39 cellular contexts compared by ENCODE assay signal in the genomic region with DNA sequence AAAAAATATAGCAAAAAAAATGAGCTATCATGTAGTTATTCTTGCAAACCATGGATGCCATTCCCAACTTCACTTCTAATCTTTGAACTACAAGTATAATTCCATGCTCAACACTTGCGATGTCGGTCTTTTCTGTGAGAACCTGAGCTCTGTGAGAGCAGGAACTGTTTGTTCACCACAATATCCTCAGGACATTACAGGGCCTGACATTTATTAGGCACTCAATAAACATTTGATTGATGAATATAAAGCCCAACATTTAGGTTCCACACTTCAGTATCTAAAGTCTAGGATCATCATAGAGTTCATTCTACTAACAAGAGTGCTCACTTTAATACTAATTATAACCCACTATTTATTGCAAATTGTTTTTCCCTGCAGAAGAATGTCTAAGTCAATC.
"Had no signal": no experiment of that assay in that cellular context is flagged by ENCODE, and none has a peak within 500 bp of the region (broad histone marks: within the 10 kb centered on the region; RNA-seq: fewer than 3 reads in every experiment).

No MANE protein-coding gene starts in this region.

- FAIRE-seq: bronchial epithelial cell had no signal

- DNase-seq: activated CD4-positive, alpha-beta memory T cell treated with anti-CD3 and anti-CD28 coated beads, Interleukin-2, amount 10 ng/mL, durations not matched to agents 7 days and 5 days; activated CD4-positive, alpha-beta T cell treated with anti-CD3 and anti-CD28 coated beads for 1 hour; activated CD4-positive, alpha-beta T cell treated with anti-CD3 and anti-CD28 coated beads for 36 hours; activated CD4-positive, alpha-beta T cell treated with anti-CD3 and anti-CD28 coated beads for 48 hours; activated CD4-positive, alpha-beta T cell treated with anti-CD3 and anti-CD28 coated beads, Interleukin-2, amount 10 ng/mL, durations not matched to agents 7 days and 5 days; activated CD4-positive, alpha-beta T cell treated with anti-CD3 and anti-CD28 coated beads, Interleukin-2, amount 50 U/mL, for 48 hours; activated CD4-positive, CD25-positive, alpha-beta regulatory T cell; activated CD8-positive, alpha-beta memory T cell treated with anti-CD3 and anti-CD28 coated beads for 24 hours; activated CD8-positive, alpha-beta memory T cell treated with anti-CD3 and anti-CD28 coated beads, Interleukin-2, amount 10 ng/mL, durations not matched to agents 7 days and 5 days; activated CD8-positive, alpha-beta memory T cell treated with anti-CD3 and anti-CD28 coated beads, Interleukin-2, amount 50 U/mL, for 48 hours; activated CD8-positive, alpha-beta T cell treated with anti-CD3 and anti-CD28 coated beads, Interleukin-2, amount 10 ng/mL, durations not matched to agents 7 days and 5 days; activated effector memory CD4-positive, alpha-beta T cell treated with Interleukin-2 at 50 U/mL for 16 hours; activated gamma-delta T cell; activated naive CD4-positive, alpha-beta T cell treated with anti-CD3 and anti-CD28 coated beads, Interleukin-2, amount 10 ng/mL, durations not matched to agents 7 days and 5 days; activated naive CD4-positive, alpha-beta T cell treated with Interleukin-2 at 50 U/mL for 16 hours; activated naive CD8-positive, alpha-beta T cell treated with anti-CD3 and anti-CD28 coated beads, Interleukin-2, amount 10 ng/mL, durations not matched to agents 7 days and 5 days; activated naive CD8-positive, alpha-beta T cell treated with anti-CD3 and anti-CD28 coated beads, Interleukin-2, amount 50 U/mL, for 24 hours; activated T-cell treated with anti-CD3 and anti-CD28 coated beads, Interleukin-2, amount 50 U/mL, for 24 hours; activated T-cell treated with anti-CD3 and anti-CD28 coated beads, Interleukin-2, amount 50 U/mL, for 48 hours; amygdala; anterior cingulate cortex; caudate nucleus; cerebellar nuclear complex; T-helper 1 cell; T-helper 2 cell; T-helper 9 cell; WERI-Rb-1 had no signal

- H3K27ac ChIP-seq: ascending aorta, cardiac muscle cell, WERI-Rb-1 had no signal

- H3K36me3 Mint-ChIP-seq: activated CD8-positive, alpha-beta memory T cell treated with anti-CD3 and anti-CD28 coated beads, Interleukin-2, amount 10 ng/mL, durations not matched to agents 7 days and 5 days; activated naive CD4-positive, alpha-beta T cell treated with anti-CD3 and anti-CD28 coated beads, Interleukin-2, amount 10 ng/mL, durations not matched to agents 7 days and 5 days; activated naive CD4-positive, alpha-beta T cell treated with anti-CD3 and anti-CD28 coated beads, Interleukin-2, amount 50 U/mL, for 24 hours; activated naive CD8-positive, alpha-beta T cell; activated naive CD8-positive, alpha-beta T cell treated with anti-CD3 and anti-CD28 coated beads, Interleukin-2, amount 10 ng/mL, durations not matched to agents 7 days and 5 days; brain; WTC11 had no signal

- H3K4me1 ChIP-seq: ascending aorta had no signal

- ATAC-seq: activated CD4-positive, alpha-beta T cell treated with anti-CD3 and anti-CD28 coated beads for 36 hours; activated CD4-positive, CD25-positive, alpha-beta regulatory T cell treated with anti-CD3 and anti-CD28 coated beads, Interleukin-2, amount 50 U/mL, for 24 hours; activated CD8-positive, alpha-beta memory T cell treated with anti-CD3 and anti-CD28 coated beads, Interleukin-2, amount 10 ng/mL, durations not matched to agents 7 days and 5 days; activated CD8-positive, alpha-beta T cell treated with anti-CD3 and anti-CD28 coated beads, Interleukin-2, amount 10 ng/mL, durations not matched to agents 7 days and 5 days; activated naive CD8-positive, alpha-beta T cell treated with anti-CD3 and anti-CD28 coated beads, Interleukin-2, amount 50 U/mL, for 24 hours had no signal

- H3K27me3 Mint-ChIP-seq: central memory CD8-positive, alpha-beta T cell had no signal

- H3K4me3 ChIP-seq: ascending aorta, cardiac muscle cell had no signal

- H3K9me3 ChIP-seq: ascending aorta had no signal

- H3K27me3 ChIP-seq: ascending aorta, cardiac muscle cell had no signal

- H3K36me3 ChIP-seq: ascending aorta, cardiac muscle cell, WERI-Rb-1 had no signal

- H3K27ac Mint-ChIP-seq: activated CD4-positive, alpha-beta memory T cell treated with anti-CD3 and anti-CD28 coated beads, Interleukin-2, amount 10 ng/mL, durations not matched to agents 7 days and 5 days; activated CD4-positive, alpha-beta T cell treated with anti-CD3 and anti-CD28 coated beads for 36 hours; activated CD4-positive, alpha-beta T cell treated with anti-CD3 and anti-CD28 coated beads, Interleukin-2, amount 10 ng/mL, durations not matched to agents 7 days and 5 days; activated CD8-positive, alpha-beta memory T cell treated with anti-CD3 and anti-CD28 coated beads, Interleukin-2, amount 10 ng/mL, durations not matched to agents 7 days and 5 days; activated CD8-positive, alpha-beta T cell treated with anti-CD3 and anti-CD28 coated beads, Interleukin-2, amount 10 ng/mL, durations not matched to agents 7 days and 5 days; activated naive CD4-positive, alpha-beta T cell treated with anti-CD3 and anti-CD28 coated beads, Interleukin-2, amount 10 ng/mL, durations not matched to agents 7 days and 5 days; activated naive CD4-positive, alpha-beta T cell treated with anti-CD3 and anti-CD28 coated beads, Interleukin-2, amount 50 U/mL, for 24 hours; activated naive CD8-positive, alpha-beta T cell; activated naive CD8-positive, alpha-beta T cell treated with anti-CD3 and anti-CD28 coated beads, Interleukin-2, amount 10 ng/mL, durations not matched to agents 7 days and 5 days; activated naive CD8-positive, alpha-beta T cell treated with anti-CD3 and anti-CD28 coated beads, Interleukin-2, amount 50 U/mL, for 24 hours; activated T-cell treated with anti-CD3 and anti-CD28 coated beads, Interleukin-2, amount 50 U/mL, for 24 hours; activated T-helper 2 cell treated with anti-CD3 and anti-CD28 coated beads, Interferon-gamma antibody, Interleukin-2, Interleukin-4, amounts not matched to agents 10 μg/mL and 5 μg/mL and 100 μg/mL, durations not matched to agents 14 hours and 24 hours and 36 hours; brain; T-helper 1 cell treated with Interleukin-12 subunit alpha and Interleukin-12 subunit beta and Interleukin-4 antibody, amounts not matched to agents 30 μg/mL and 1 μg/mL, for 36 hours; T-helper 2 cell treated with Interferon-gamma antibody and Interleukin-4, amounts not matched to agents 5 μg/mL and 100 μg/mL, for 36 hours; WTC11 had no signal

- H3K4me1 Mint-ChIP-seq: activated CD4-positive, alpha-beta memory T cell treated with anti-CD3 and anti-CD28 coated beads, Interleukin-2, amount 10 ng/mL, durations not matched to agents 7 days and 5 days; activated CD4-positive, alpha-beta T cell treated with anti-CD3 and anti-CD28 coated beads for 36 hours; activated CD4-positive, alpha-beta T cell treated with anti-CD3 and anti-CD28 coated beads, Interleukin-2, amount 10 ng/mL, durations not matched to agents 7 days and 5 days; activated naive CD4-positive, alpha-beta T cell treated with anti-CD3 and anti-CD28 coated beads, Interleukin-2, amount 10 ng/mL, durations not matched to agents 7 days and 5 days; activated naive CD4-positive, alpha-beta T cell treated with anti-CD3 and anti-CD28 coated beads, Interleukin-2, amount 50 U/mL, for 24 hours; activated naive CD8-positive, alpha-beta T cell treated with anti-CD3 and anti-CD28 coated beads, Interleukin-2, amount 10 ng/mL, durations not matched to agents 7 days and 5 days; activated naive CD8-positive, alpha-beta T cell treated with anti-CD3 and anti-CD28 coated beads, Interleukin-2, amount 50 U/mL, for 24 hours; brain; central memory CD8-positive, alpha-beta T cell had no signal

- H3K9me3 Mint-ChIP-seq: activated CD4-positive, alpha-beta memory T cell treated with anti-CD3 and anti-CD28 coated beads, Interleukin-2, amount 10 ng/mL, durations not matched to agents 7 days and 5 days; activated CD4-positive, alpha-beta T cell treated with anti-CD3 and anti-CD28 coated beads, Interleukin-2, amount 10 ng/mL, durations not matched to agents 7 days and 5 days; activated naive CD4-positive, alpha-beta T cell treated with anti-CD3 and anti-CD28 coated beads, Interleukin-2, amount 10 ng/mL, durations not matched to agents 7 days and 5 days; activated naive CD4-positive, alpha-beta T cell treated with anti-CD3 and anti-CD28 coated beads, Interleukin-2, amount 50 U/mL, for 24 hours; activated naive CD8-positive, alpha-beta T cell treated with anti-CD3 and anti-CD28 coated beads, Interleukin-2, amount 10 ng/mL, durations not matched to agents 7 days and 5 days; activated naive CD8-positive, alpha-beta T cell treated with anti-CD3 and anti-CD28 coated beads, Interleukin-2, amount 50 U/mL, for 24 hours; activated T-cell treated with anti-CD3 and anti-CD28 coated beads, Interleukin-2, amount 50 U/mL, for 24 hours; activated T-helper 2 cell treated with anti-CD3 and anti-CD28 coated beads, Interferon-gamma antibody, Interleukin-2, Interleukin-4, amounts not matched to agents 10 μg/mL and 5 μg/mL and 100 μg/mL, durations not matched to agents 14 hours and 24 hours and 36 hours; brain; central memory CD8-positive, alpha-beta T cell; T-helper 1 cell treated with Interleukin-12 subunit alpha and Interleukin-12 subunit beta and Interleukin-4 antibody, amounts not matched to agents 30 μg/mL and 1 μg/mL, for 36 hours; T-helper 2 cell treated with Interferon-gamma antibody and Interleukin-4, amounts not matched to agents 5 μg/mL and 100 μg/mL, for 36 hours; WTC11 had no signal

- H3K4me3 Mint-ChIP-seq: activated CD4-positive, alpha-beta memory T cell treated with anti-CD3 and anti-CD28 coated beads, Interleukin-2, amount 10 ng/mL, durations not matched to agents 7 days and 5 days; activated CD4-positive, alpha-beta T cell treated with anti-CD3 and anti-CD28 coated beads for 36 hours; activated CD4-positive, alpha-beta T cell treated with anti-CD3 and anti-CD28 coated beads, Interleukin-2, amount 10 ng/mL, durations not matched to agents 7 days and 5 days; activated CD8-positive, alpha-beta memory T cell treated with anti-CD3 and anti-CD28 coated beads, Interleukin-2, amount 10 ng/mL, durations not matched to agents 7 days and 5 days; activated CD8-positive, alpha-beta T cell treated with anti-CD3 and anti-CD28 coated beads, Interleukin-2, amount 10 ng/mL, durations not matched to agents 7 days and 5 days; activated naive CD4-positive, alpha-beta T cell treated with anti-CD3 and anti-CD28 coated beads, Interleukin-2, amount 10 ng/mL, durations not matched to agents 7 days and 5 days; activated naive CD4-positive, alpha-beta T cell treated with anti-CD3 and anti-CD28 coated beads, Interleukin-2, amount 50 U/mL, for 24 hours; activated naive CD8-positive, alpha-beta T cell; activated naive CD8-positive, alpha-beta T cell treated with anti-CD3 and anti-CD28 coated beads, Interleukin-2, amount 10 ng/mL, durations not matched to agents 7 days and 5 days; activated naive CD8-positive, alpha-beta T cell treated with anti-CD3 and anti-CD28 coated beads, Interleukin-2, amount 50 U/mL, for 24 hours; activated T-cell treated with anti-CD3 and anti-CD28 coated beads, Interleukin-2, amount 50 U/mL, for 24 hours; brain; central memory CD8-positive, alpha-beta T cell; T-helper 1 cell treated with Interleukin-12 subunit alpha and Interleukin-12 subunit beta and Interleukin-4 antibody, amounts not matched to agents 30 μg/mL and 1 μg/mL, for 36 hours; T-helper 2 cell treated with Interferon-gamma antibody and Interleukin-4, amounts not matched to agents 5 μg/mL and 100 μg/mL, for 36 hours; WTC11 had no signal
